ENCODE assay signal across 8 cellular contexts in genomic region chr15:64381000-64381751, GRCh38. TPM values are rescaled to one million over a fixed set of nuclear protein-coding genes. Genes with fewer than 3 reads are reported as not detected.
DNase-seq lines count a peak whose midpoint lies in the region; ATAC-seq and TF ChIP-seq lines count a peak whose summit lies in the region.

Gene PCLAF, minus strand, starts transcription at chr15:64381441. Its CDS starts 70 bp downstream, at chr15:64381371.

- ATAC-seq in GM19328 (IDR thresholded peaks at IDR 0.05; ENCODE audit: unreplicated experiment) (peak; percentile 96), HG03469 (IDR thresholded peaks at IDR 0.05; ENCODE audit: unreplicated experiment) (peak; percentile 82)

- intact Hi-C loops in colonic mucosa (cut with DNase I), result no loop called here

- peak within 1 kb of the TSS; percentile 62 to 71 for H3K9ac ChIP-seq in colonic mucosa (ENCODE audit: low read depth in 2 of 2, low read length in 2 of 2)

- no peaks in the 10 kb centered on the region for H3K9me3 ChIP-seq in colonic mucosa

- H3K4me1 ChIP-seq in colonic mucosa, result peaks cover 7% of the 10 kb centered on the region

- H3K4me3 ChIP-seq in colonic mucosa, result peak within 1 kb of the TSS; percentile 84

- no peak for TF ChIP-seq CTCF in colonic mucosa (IDR thresholded peaks at IDR 0.05)

- DNase-seq in C1 segment of cervical spinal cord (lab: John Stamatoyannopoulos, UW) (peak; percentile 21 to 89 (median 80)), NCI-H526 (lab: John Stamatoyannopoulos, UW) (peak; percentile 95 to 98), colonic mucosa (peak; percentile 97), kidney tubule cell (ENCODE audit: low spot score) (peak; percentile 93)
- peak; percentile 86 to 87 for DNase-seq in activated CD4-positive, alpha-beta T cell treated with anti-CD3 and anti-CD28 coated beads for 4 hours
- peak; percentile 81 to 94 (median 86) for DNase-seq in stimulated activated CD4-positive, alpha-beta T cell treated with anti-CD3 and anti-CD28 coated beads, Interleukin-1b, Interleukin-23, amount 100 ng/mL, for 24 hours (ENCODE audit: low read depth in 4 of 4, low spot score in 1 of 4)

- no peak within 1 kb of the TSS for H3K27ac ChIP-seq in colonic mucosa

- no peaks in the 10 kb centered on the region for H3K36me3 ChIP-seq in colonic mucosa

- no peaks in the 10 kb centered on the region for H3K27me3 ChIP-seq in colonic mucosa

RNA-seq across cellular contexts. Expression of gene PCLAF, which starts in this region (rescaled TPM):
- total RNA-seq in colonic mucosa, result 10 to 100 TPM; 11.8 to 40.4 TPM
